36 cellular contexts compared by ENCODE assay signal in the genomic region with DNA sequence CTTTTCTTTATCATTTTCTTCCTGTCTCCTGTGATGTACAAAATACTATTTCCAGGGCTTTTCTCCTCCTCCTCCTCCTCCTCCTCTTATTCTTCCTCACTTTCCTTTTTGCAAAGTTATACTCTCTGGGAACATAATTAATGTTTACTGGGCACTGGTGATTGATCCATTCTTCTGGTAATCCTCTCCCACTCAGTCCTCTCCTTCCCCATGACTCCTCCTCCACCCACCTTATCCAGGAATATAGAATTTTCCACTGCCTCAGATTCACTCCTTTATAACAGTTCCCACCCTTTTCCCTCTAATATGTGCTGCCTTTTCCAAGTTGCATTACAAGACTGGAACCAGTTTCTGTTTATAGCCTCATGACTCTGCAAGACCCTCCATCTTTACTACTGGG.
"Had no signal": no experiment of that assay in that cellular context is flagged by ENCODE, and none has a peak within 500 bp of the region (broad histone marks: within the 10 kb centered on the region; RNA-seq: fewer than 3 reads in every experiment).

No MANE protein-coding gene starts in this region.

- H3K36me3 ChIP-seq: adrenal gland, ascending aorta, brain microvascular endothelial cell, breast epithelium, cardiac muscle cell had no signal

- H3K4me3 Mint-ChIP-seq: activated naive CD4-positive, alpha-beta T cell treated with anti-CD3 and anti-CD28 coated beads for 36 hours; activated naive CD4-positive, alpha-beta T cell treated with anti-CD3 and anti-CD28 coated beads, Interleukin-2, amount 10 ng/mL, durations not matched to agents 7 days and 5 days; activated naive CD4-positive, alpha-beta T cell treated with anti-CD3 and anti-CD28 coated beads, Interleukin-2, amount 50 U/mL, for 24 hours; activated naive CD8-positive, alpha-beta T cell; activated naive CD8-positive, alpha-beta T cell treated with anti-CD3 and anti-CD28 coated beads for 36 hours; activated naive CD8-positive, alpha-beta T cell treated with anti-CD3 and anti-CD28 coated beads, Interleukin-2, amount 10 ng/mL, durations not matched to agents 7 days and 5 days; activated naive CD8-positive, alpha-beta T cell treated with anti-CD3 and anti-CD28 coated beads, Interleukin-2, amount 50 U/mL, for 24 hours; activated T-cell treated with anti-CD3 and anti-CD28 coated beads, Interleukin-2, amount 50 U/mL, for 24 hours; activated T-cell treated with anti-CD3 and anti-CD28 coated beads, Interleukin-2, amount 50 U/mL, for 4 hours; activated T-cell treated with anti-CD3 and anti-CD28 coated beads, Interleukin-2, amount 50 U/mL, for 72 hours; activated T-helper 1 cell treated with anti-CD3 and anti-CD28 coated beads, Interleukin-12 subunit alpha, Interleukin-12 subunit beta, Interleukin-2, Interleukin-4 antibody, amounts not matched to agents 30 ng/mL and 10 ng/mL and 1 ng/mL, durations not matched to agents 14 hours and 24 hours and 36 hours; activated T-helper 17 cell treated with anti-CD3 and anti-CD28 coated beads, Interleukin-2, amount 50 U/mL, for 72 hours; brain had no signal

- H3K36me3 Mint-ChIP-seq: activated naive CD4-positive, alpha-beta T cell treated with anti-CD3 and anti-CD28 coated beads, Interleukin-2, amount 10 ng/mL, durations not matched to agents 7 days and 5 days; activated naive CD4-positive, alpha-beta T cell treated with anti-CD3 and anti-CD28 coated beads, Interleukin-2, amount 50 U/mL, for 24 hours; activated naive CD4-positive, alpha-beta T cell treated with anti-CD3 and anti-CD28 coated beads, Interleukin-2, amount 50 U/mL, for 72 hours; activated naive CD8-positive, alpha-beta T cell; activated naive CD8-positive, alpha-beta T cell treated with anti-CD3 and anti-CD28 coated beads for 36 hours; activated naive CD8-positive, alpha-beta T cell treated with anti-CD3 and anti-CD28 coated beads, Interleukin-2, amount 10 ng/mL, durations not matched to agents 7 days and 5 days; brain had no signal

- H3K27ac ChIP-seq: adrenal gland, ascending aorta, body of pancreas, brain microvascular endothelial cell, breast epithelium, cardiac muscle cell had no signal

- H3K27ac Mint-ChIP-seq: activated naive CD4-positive, alpha-beta T cell treated with anti-CD3 and anti-CD28 coated beads for 36 hours; activated naive CD4-positive, alpha-beta T cell treated with anti-CD3 and anti-CD28 coated beads, Interleukin-2, amount 10 ng/mL, durations not matched to agents 7 days and 5 days; activated naive CD4-positive, alpha-beta T cell treated with anti-CD3 and anti-CD28 coated beads, Interleukin-2, amount 50 U/mL, for 24 hours; activated naive CD4-positive, alpha-beta T cell treated with anti-CD3 and anti-CD28 coated beads, Interleukin-2, amount 50 U/mL, for 72 hours; activated naive CD8-positive, alpha-beta T cell; activated naive CD8-positive, alpha-beta T cell treated with anti-CD3 and anti-CD28 coated beads for 36 hours; activated naive CD8-positive, alpha-beta T cell treated with anti-CD3 and anti-CD28 coated beads, Interleukin-2, amount 10 ng/mL, durations not matched to agents 7 days and 5 days; activated naive CD8-positive, alpha-beta T cell treated with anti-CD3 and anti-CD28 coated beads, Interleukin-2, amount 50 U/mL, for 24 hours; activated T-cell treated with anti-CD3 and anti-CD28 coated beads, Interleukin-2, amount 50 U/mL, for 24 hours; activated T-cell treated with anti-CD3 and anti-CD28 coated beads, Interleukin-2, amount 50 U/mL, for 72 hours; activated T-helper 1 cell treated with anti-CD3 and anti-CD28 coated beads, Interleukin-12 subunit alpha, Interleukin-12 subunit beta, Interleukin-2, Interleukin-4 antibody, amounts not matched to agents 30 ng/mL and 10 ng/mL and 1 ng/mL, durations not matched to agents 14 hours and 24 hours and 36 hours; activated T-helper 17 cell treated with anti-CD3 and anti-CD28 coated beads, Interleukin-2, amount 50 U/mL, for 72 hours; activated T-helper 2 cell treated with anti-CD3 and anti-CD28 coated beads, Interferon-gamma antibody, Interleukin-2, Interleukin-4, amounts not matched to agents 10 μg/mL and 5 μg/mL and 100 μg/mL, durations not matched to agents 14 hours and 24 hours and 36 hours; brain had no signal

- H3K4me1 Mint-ChIP-seq: activated naive CD4-positive, alpha-beta T cell treated with anti-CD3 and anti-CD28 coated beads, Interleukin-2, amount 10 ng/mL, durations not matched to agents 7 days and 5 days; activated naive CD4-positive, alpha-beta T cell treated with anti-CD3 and anti-CD28 coated beads, Interleukin-2, amount 50 U/mL, for 24 hours; activated T-helper 17 cell treated with anti-CD3 and anti-CD28 coated beads, Interleukin-2, amount 50 U/mL, for 72 hours had no signal

- ATAC-seq: activated naive CD4-positive, alpha-beta T cell treated with anti-CD3 and anti-CD28 coated beads, Interleukin-2, amount 50 U/mL, for 72 hours; activated naive CD8-positive, alpha-beta T cell treated with anti-CD3 and anti-CD28 coated beads, Interleukin-2, amount 50 U/mL, for 24 hours; activated T-cell treated with anti-CD3 and anti-CD28 coated beads, Interleukin-2, amount 50 U/mL, for 4 hours; activated T-cell treated with anti-CD3 and anti-CD28 coated beads, Interleukin-2, amount 50 U/mL, for 72 hours; activated T-helper 17 cell treated with anti-CD3 and anti-CD28 coated beads, Interleukin-2, amount 50 U/mL, for 72 hours; body of pancreas had no signal

- DNase-seq: activated effector memory CD4-positive, alpha-beta T cell treated with anti-CD3 and anti-CD28 coated beads, Interleukin-2, amount 50 U/mL, for 16 hours; activated effector memory CD4-positive, alpha-beta T cell treated with Interleukin-2 at 50 U/mL for 16 hours; activated gamma-delta T cell; activated gamma-delta T cell treated with Interleukin-2 at 50 U/mL for 16 hours; activated naive CD4-positive, alpha-beta T cell; activated naive CD4-positive, alpha-beta T cell treated with anti-CD3 and anti-CD28 coated beads for 36 hours; activated naive CD4-positive, alpha-beta T cell treated with anti-CD3 and anti-CD28 coated beads, Interleukin-2, amount 10 ng/mL, durations not matched to agents 7 days and 5 days; activated naive CD4-positive, alpha-beta T cell treated with anti-CD3 and anti-CD28 coated beads, Interleukin-2, amount 50 U/mL, for 16 hours; activated naive CD4-positive, alpha-beta T cell treated with Interleukin-2 at 50 U/mL for 16 hours; activated naive CD8-positive, alpha-beta T cell treated with anti-CD3 and anti-CD28 coated beads for 36 hours; activated naive CD8-positive, alpha-beta T cell treated with anti-CD3 and anti-CD28 coated beads, Interleukin-2, amount 10 ng/mL, durations not matched to agents 7 days and 5 days; activated naive CD8-positive, alpha-beta T cell treated with anti-CD3 and anti-CD28 coated beads, Interleukin-2, amount 50 U/mL, for 24 hours; activated T-cell treated with anti-CD3 and anti-CD28 coated beads for 4 hours; activated T-cell treated with anti-CD3 and anti-CD28 coated beads, Interleukin-2, amount 50 U/mL, for 24 hours; activated T-cell treated with anti-CD3 and anti-CD28 coated beads, Interleukin-2, amount 50 U/mL, for 4 hours; activated T-cell treated with anti-CD3 and anti-CD28 coated beads, Interleukin-2, amount 50 U/mL, for 48 hours; activated T-cell treated with anti-CD3 and anti-CD28 coated beads, Interleukin-2, amount 50 U/mL, for 72 hours; adrenal gland; amniotic stem cell; amygdala; anterior cingulate cortex; aorta; body of pancreas; brain microvascular endothelial cell; central memory CD4-positive, alpha-beta T cell; cerebellar nuclear complex had no signal

- H3K4me1 ChIP-seq: adrenal gland, ascending aorta, body of pancreas, breast epithelium had no signal

- H3K9me3 Mint-ChIP-seq: activated naive CD4-positive, alpha-beta T cell treated with anti-CD3 and anti-CD28 coated beads for 36 hours; activated naive CD4-positive, alpha-beta T cell treated with anti-CD3 and anti-CD28 coated beads, Interleukin-2, amount 10 ng/mL, durations not matched to agents 7 days and 5 days; activated naive CD4-positive, alpha-beta T cell treated with anti-CD3 and anti-CD28 coated beads, Interleukin-2, amount 50 U/mL, for 24 hours; activated naive CD4-positive, alpha-beta T cell treated with anti-CD3 and anti-CD28 coated beads, Interleukin-2, amount 50 U/mL, for 72 hours; activated naive CD8-positive, alpha-beta T cell treated with anti-CD3 and anti-CD28 coated beads for 36 hours; activated naive CD8-positive, alpha-beta T cell treated with anti-CD3 and anti-CD28 coated beads, Interleukin-2, amount 10 ng/mL, durations not matched to agents 7 days and 5 days; activated naive CD8-positive, alpha-beta T cell treated with anti-CD3 and anti-CD28 coated beads, Interleukin-2, amount 50 U/mL, for 24 hours; activated T-cell treated with anti-CD3 and anti-CD28 coated beads, Interleukin-2, amount 50 U/mL, for 24 hours; activated T-cell treated with anti-CD3 and anti-CD28 coated beads, Interleukin-2, amount 50 U/mL, for 4 hours; activated T-cell treated with anti-CD3 and anti-CD28 coated beads, Interleukin-2, amount 50 U/mL, for 72 hours; activated T-helper 1 cell treated with anti-CD3 and anti-CD28 coated beads, Interleukin-12 subunit alpha, Interleukin-12 subunit beta, Interleukin-2, Interleukin-4 antibody, amounts not matched to agents 30 ng/mL and 10 ng/mL and 1 ng/mL, durations not matched to agents 14 hours and 24 hours and 36 hours; activated T-helper 17 cell treated with anti-CD3 and anti-CD28 coated beads, Interleukin-2, amount 50 U/mL, for 72 hours; activated T-helper 2 cell treated with anti-CD3 and anti-CD28 coated beads, Interferon-gamma antibody, Interleukin-2, Interleukin-4, amounts not matched to agents 10 μg/mL and 5 μg/mL and 100 μg/mL, durations not matched to agents 14 hours and 24 hours and 36 hours had no signal

- H3K4me3 ChIP-seq: adrenal gland, ascending aorta, body of pancreas, breast epithelium, cardiac muscle cell had no signal

- H3K9me3 ChIP-seq: adrenal gland, ascending aorta, body of pancreas, breast epithelium had no signal
